8 cellular contexts compared by ENCODE assay signal in the genomic region with DNA sequence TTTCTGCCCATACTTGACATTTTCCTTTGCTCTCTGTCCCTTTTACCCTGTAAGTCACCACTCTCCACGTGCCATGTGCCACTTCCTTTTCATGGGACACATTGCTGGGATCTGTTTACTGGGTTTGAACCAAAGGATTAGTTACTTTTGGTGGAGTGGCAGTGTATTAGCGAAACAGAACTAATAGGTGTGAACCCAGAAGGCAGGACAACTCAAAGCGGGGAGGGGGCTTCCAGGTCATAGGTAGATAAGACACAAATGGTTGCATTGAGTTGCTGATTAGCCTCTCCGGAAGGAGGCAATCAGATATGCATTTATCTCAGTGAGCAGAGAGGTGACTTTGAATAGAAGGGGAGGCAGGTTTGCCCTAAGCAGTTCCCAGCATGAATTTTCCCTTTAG. TPM values are rescaled to one million over a fixed set of nuclear protein-coding genes. Genes with fewer than 3 reads are reported as not detected.
DNase-seq lines count a peak whose midpoint lies in the region; ATAC-seq and TF ChIP-seq lines count a peak whose summit lies in the region.

No MANE protein-coding gene starts in this region.

- peak overlapping the region; percentile 89 for H3K27ac Mint-ChIP-seq in T-helper 1 cell treated with Interleukin-12 subunit alpha and Interleukin-12 subunit beta and Interleukin-4 antibody, amounts not matched to agents 30 μg/mL and 1 μg/mL, for 36 hours
- H3K27ac Mint-ChIP-seq in activated T-helper 1 cell treated with anti-CD3 and anti-CD28 coated beads, Interleukin-12 subunit alpha, Interleukin-12 subunit beta, Interleukin-2, Interleukin-4 antibody, amounts not matched to agents 30 ng/mL and 10 ng/mL and 1 ng/mL, durations not matched to agents 14 hours and 24 hours and 36 hours = peak overlapping the region; percentile 93

- intact Hi-C loops in activated T-helper 1 cell treated with anti-CD3 and anti-CD28 coated beads, Interleukin-12 subunit alpha, Interleukin-12 subunit beta, Interleukin-2, Interleukin-4 antibody, amounts not matched to agents 30 ng/mL and 10 ng/mL and 1 ng/mL, durations not matched to agents 14 hours and 24 hours and 36 hours (cut with micrococcal nuclease) = loop anchor here (5.0 to 10.0 kb wide), 5 partner anchors 325 to 1210 kb away; partner anchors contain the start of genes CCDC15 and HSPA8

- peak overlapping the region; percentile 84 for H3K4me3 Mint-ChIP-seq in T-helper 1 cell treated with Interleukin-12 subunit alpha and Interleukin-12 subunit beta and Interleukin-4 antibody, amounts not matched to agents 30 μg/mL and 1 μg/mL, for 36 hours
- H3K4me3 Mint-ChIP-seq in activated T-helper 1 cell treated with anti-CD3 and anti-CD28 coated beads, Interleukin-12 subunit alpha, Interleukin-12 subunit beta, Interleukin-2, Interleukin-4 antibody, amounts not matched to agents 30 ng/mL and 10 ng/mL and 1 ng/mL, durations not matched to agents 14 hours and 24 hours and 36 hours = peak overlapping the region; percentile 96

- H3K9me3 Mint-ChIP-seq in T-helper 1 cell treated with Interleukin-12 subunit alpha and Interleukin-12 subunit beta and Interleukin-4 antibody, amounts not matched to agents 30 μg/mL and 1 μg/mL, for 36 hours = no peaks in the 10 kb centered on the region
- no peaks in the 10 kb centered on the region for H3K9me3 Mint-ChIP-seq in activated T-helper 1 cell treated with anti-CD3 and anti-CD28 coated beads, Interleukin-12 subunit alpha, Interleukin-12 subunit beta, Interleukin-2, Interleukin-4 antibody, amounts not matched to agents 30 ng/mL and 10 ng/mL and 1 ng/mL, durations not matched to agents 14 hours and 24 hours and 36 hours

- POLR2A ChIA-PET in HEK293T (lab: Yijun Ruan, JAX) = interaction anchor here (0.6 kb wide), 1 partner anchor 50 kb away, joined by 3 read pairs; no protein-coding TSS in a partner anchor

- H3K27me3 Mint-ChIP-seq in T-helper 1 cell treated with Interleukin-12 subunit alpha and Interleukin-12 subunit beta and Interleukin-4 antibody, amounts not matched to agents 30 μg/mL and 1 μg/mL, for 36 hours (ENCODE audit: low read depth) = peaks cover 19% of the 10 kb centered on the region
- peaks cover 9% of the 10 kb centered on the region for H3K27me3 Mint-ChIP-seq in activated T-helper 1 cell treated with anti-CD3 and anti-CD28 coated beads, Interleukin-12 subunit alpha, Interleukin-12 subunit beta, Interleukin-2, Interleukin-4 antibody, amounts not matched to agents 30 ng/mL and 10 ng/mL and 1 ng/mL, durations not matched to agents 14 hours and 24 hours and 36 hours (ENCODE audit: insufficient read depth)

- H3K27ac ChIP-seq in suprapubic skin = no peak overlapping the region

- no peaks in the 10 kb centered on the region for H3K9me3 ChIP-seq in suprapubic skin

- DNase-seq in T-helper 1 cell (no peak), iPS-NIHi7 (ENCODE audit: extremely low spot score) (peak; percentile 26), suprapubic skin (ENCODE audit: low spot score in 2 of 2) (no peak), NCI-H1436 treated with DMSO at 0.1 percent for 48 hours (lab: John Stamatoyannopoulos, UW) (no peak), HEK293T (ENCODE audit: extremely low spot score) (no peak)
- DNase-seq in activated T-helper 1 cell treated with anti-CD3 and anti-CD28 coated beads, Interleukin-12 subunit alpha, Interleukin-12 subunit beta, Interleukin-2, Interleukin-4 antibody, amounts not matched to agents 30 ng/mL and 10 ng/mL and 1 ng/mL, durations not matched to agents 14 hours and 24 hours and 36 hours (ENCODE audit: low spot score) = no peak

- no peak for TF ChIP-seq CTCF in suprapubic skin (IDR thresholded peaks at IDR 0.05)

- 61% methylated on average over 4 of the region's 4 CpGs for WGBS in suprapubic skin

- ATAC-seq in HG02938 (IDR thresholded peaks at IDR 0.05; ENCODE audit: unreplicated experiment) = no peak

- peaks cover 23% of the 10 kb centered on the region for H3K4me1 Mint-ChIP-seq in T-helper 1 cell treated with Interleukin-12 subunit alpha and Interleukin-12 subunit beta and Interleukin-4 antibody, amounts not matched to agents 30 μg/mL and 1 μg/mL, for 36 hours (ENCODE audit: low read depth)
- peaks cover 34% of the 10 kb centered on the region for H3K4me1 Mint-ChIP-seq in activated T-helper 1 cell treated with anti-CD3 and anti-CD28 coated beads, Interleukin-12 subunit alpha, Interleukin-12 subunit beta, Interleukin-2, Interleukin-4 antibody, amounts not matched to agents 30 ng/mL and 10 ng/mL and 1 ng/mL, durations not matched to agents 14 hours and 24 hours and 36 hours (ENCODE audit: low read depth)

- H3K36me3 ChIP-seq in suprapubic skin = no peaks in the 10 kb centered on the region

- peak overlapping the region; percentile 90 for H3K4me3 ChIP-seq in suprapubic skin

- peaks cover 23% of the 10 kb centered on the region for H3K4me1 ChIP-seq in suprapubic skin

- H3K27me3 ChIP-seq in suprapubic skin = no peaks in the 10 kb centered on the region

- CTCF ChIA-PET in HEK293T (lab: Yijun Ruan, JAX) = no interaction called here

- peaks cover 10% of the 10 kb centered on the region for H3K36me3 Mint-ChIP-seq in T-helper 1 cell treated with Interleukin-12 subunit alpha and Interleukin-12 subunit beta and Interleukin-4 antibody, amounts not matched to agents 30 μg/mL and 1 μg/mL, for 36 hours (ENCODE audit: low read depth)
- peaks cover 22% of the 10 kb centered on the region for H3K36me3 Mint-ChIP-seq in activated T-helper 1 cell treated with anti-CD3 and anti-CD28 coated beads, Interleukin-12 subunit alpha, Interleukin-12 subunit beta, Interleukin-2, Interleukin-4 antibody, amounts not matched to agents 30 ng/mL and 10 ng/mL and 1 ng/mL, durations not matched to agents 14 hours and 24 hours and 36 hours (ENCODE audit: low read depth)

- TF ChIP-seq EP300 in suprapubic skin (IDR thresholded peaks at IDR 0.05) = no peak

- no peak for TF ChIP-seq POLR2A in suprapubic skin (IDR thresholded peaks at IDR 0.05)

TF ChIP-seq in HEK293T, 16 proteins besides CTCF, POLR2A, EP300 and RAD21:
- TF ChIP-seq L3MBTL2 (conservative IDR thresholded peaks at IDR 0.05) (no peak), FOXA1 (IDR thresholded peaks at IDR 0.05) (no peak)
- TF ChIP-seq, protein P1, sequence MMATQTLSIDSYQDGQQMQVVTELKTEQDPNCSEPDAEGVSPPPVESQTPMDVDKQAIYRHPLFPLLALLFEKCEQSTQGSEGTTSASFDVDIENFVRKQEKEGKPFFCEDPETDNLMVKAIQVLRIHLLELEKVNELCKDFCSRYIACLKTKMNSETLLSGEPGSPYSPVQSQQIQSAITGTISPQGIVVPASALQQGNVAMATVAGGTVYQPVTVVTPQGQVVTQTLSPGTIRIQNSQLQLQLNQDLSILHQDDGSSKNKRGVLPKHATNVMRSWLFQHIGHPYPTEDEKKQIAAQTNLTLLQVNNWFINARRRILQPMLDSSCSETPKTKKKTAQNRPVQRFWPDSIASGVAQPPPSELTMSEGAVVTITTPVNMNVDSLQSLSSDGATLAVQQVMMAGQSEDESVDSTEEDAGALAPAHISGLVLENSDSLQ (IDR thresholded peaks at IDR 0.05) = no peak

RNA-seq across cellular contexts. Expression of gene ZNF202, which starts 0.9 kb away (rescaled TPM):
- total RNA-seq in activated T-helper 1 cell treated with anti-CD3 and anti-CD28 coated beads, Interleukin-12 subunit alpha, Interleukin-12 subunit beta, Interleukin-2, Interleukin-4 antibody, amounts not matched to agents 30 ng/mL and 10 ng/mL and 1 ng/mL, durations not matched to agents 14 hours and 24 hours and 36 hours = 26.6 and 27.5 TPM in 2 replicates
- total RNA-seq in suprapubic skin = 1 to 10 TPM; 6.8 to 9.2 (median 8.3) TPM

RNA-seq across cellular contexts. Expression of gene OR6X1, which starts 12.0 kb away (rescaled TPM):
- not detected in 2 replicates for total RNA-seq in activated T-helper 1 cell treated with anti-CD3 and anti-CD28 coated beads, Interleukin-12 subunit alpha, Interleukin-12 subunit beta, Interleukin-2, Interleukin-4 antibody, amounts not matched to agents 30 ng/mL and 10 ng/mL and 1 ng/mL, durations not matched to agents 14 hours and 24 hours and 36 hours
- total RNA-seq in suprapubic skin = not detected
